In the genomic region with DNA sequence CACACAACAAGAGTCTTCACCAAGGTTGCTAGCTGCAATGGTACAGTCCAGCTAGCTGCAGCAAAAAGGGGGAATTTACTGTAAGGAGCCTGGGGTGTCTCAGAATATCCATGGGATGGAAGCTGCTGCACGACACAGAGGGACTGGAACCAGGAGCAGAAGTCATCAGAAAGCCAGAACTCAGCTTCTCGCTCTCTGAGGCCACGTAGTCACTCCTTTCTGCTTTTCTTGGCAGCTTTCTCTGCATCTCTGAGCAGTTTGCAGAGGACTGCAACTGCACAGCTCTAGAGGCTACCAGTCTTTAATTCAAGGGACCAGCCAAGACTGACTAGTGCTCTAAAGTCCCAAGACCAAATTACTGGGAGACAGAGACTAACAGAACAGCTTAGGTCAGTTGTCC, we compare ENCODE assay signal across 20 cellular contexts. TPM values are rescaled to one million over a fixed set of nuclear protein-coding genes. Genes with fewer than 3 reads are reported as not detected.
DNase-seq lines count a peak whose midpoint lies in the region; ATAC-seq and FAIRE-seq lines count a peak whose summit lies in the region.
"Had no signal": no experiment of that assay in that cellular context is flagged by ENCODE, and none has a peak within 500 bp of the region (broad histone marks: within the 10 kb centered on the region; RNA-seq: fewer than 3 reads in every experiment).

No MANE protein-coding gene starts in this region.

- H3K4me3 Mint-ChIP-seq in CD4-positive, CD25-positive, alpha-beta regulatory T cell: no peak overlapping the region
- no peak overlapping the region for H3K4me3 Mint-ChIP-seq in T-helper 17 cell
- H3K4me3 Mint-ChIP-seq in activated naive CD4-positive, alpha-beta T cell treated with anti-CD3 and anti-CD28 coated beads, Interleukin-2, amount 10 ng/mL, durations not matched to agents 7 days and 5 days: no peak overlapping the region
- H3K4me3 Mint-ChIP-seq: GM23338 had no signal

- H3K9me3 ChIP-seq in CD4-positive, CD25-positive, alpha-beta regulatory T cell (ENCODE audit: control insufficient read depth in 2 of 2, low read length in 2 of 2): no peaks in the 10 kb centered on the region
- no peaks in the 10 kb centered on the region for H3K9me3 ChIP-seq in T-helper 17 cell (ENCODE audit: control insufficient read depth, low read length, poor library complexity, severe bottlenecking)
- H3K9me3 ChIP-seq: Caco-2 had no signal

- H3K27me3 Mint-ChIP-seq in CD4-positive, CD25-positive, alpha-beta regulatory T cell: peaks cover 6% of the 10 kb centered on the region
- no peaks in the 10 kb centered on the region for H3K27me3 Mint-ChIP-seq in T-helper 17 cell
- H3K27me3 Mint-ChIP-seq in activated naive CD4-positive, alpha-beta T cell treated with anti-CD3 and anti-CD28 coated beads, Interleukin-2, amount 10 ng/mL, durations not matched to agents 7 days and 5 days: peaks cover 83% of the 10 kb centered on the region

- H3K4me1 Mint-ChIP-seq in CD4-positive, CD25-positive, alpha-beta regulatory T cell: peaks cover 14 to 72% (median 50%) of the 10 kb centered on the region in 4 donors
- H3K4me1 Mint-ChIP-seq in T-helper 17 cell: peaks cover 45% of the 10 kb centered on the region
- peaks cover 40% of the 10 kb centered on the region for H3K4me1 Mint-ChIP-seq in activated naive CD4-positive, alpha-beta T cell treated with anti-CD3 and anti-CD28 coated beads, Interleukin-2, amount 10 ng/mL, durations not matched to agents 7 days and 5 days
- H3K4me1 Mint-ChIP-seq: GM23338 had no signal

- CTCF ChIA-PET in activated naive CD4-positive, alpha-beta T cell treated with anti-CD3 and anti-CD28 coated beads, Interleukin-2, amount 10 ng/mL, durations not matched to agents 7 days and 5 days (lab: Charles Lee): interaction anchor here (0.8 to 4.0 kb wide), 11 partner anchors 8 to 123 kb away, joined by 3 to 24 read pairs (median 4); partner anchors contain the start of gene IL19

- H3K27me3 ChIP-seq in CD4-positive, CD25-positive, alpha-beta regulatory T cell (ENCODE audit: control insufficient read depth, insufficient read depth, low read length): no peaks in the 10 kb centered on the region

- no peak overlapping the region for H3K4me3 ChIP-seq in CD4-positive, CD25-positive, alpha-beta regulatory T cell (ENCODE audit: low read depth, low read length)
- H3K4me3 ChIP-seq: GM23338 had no signal

- ATAC-seq in CD4-positive, CD25-positive, alpha-beta regulatory T cell (ENCODE audit: low read depth in 2 of 2): no peak
- ATAC-seq in T-helper 17 cell (no peak), HG02938 (IDR thresholded peaks at IDR 0.05; ENCODE audit: unreplicated experiment) (no peak), HG03095 (IDR thresholded peaks at IDR 0.05; ENCODE audit: unreplicated experiment) (no peak)
- ATAC-seq: GM23338, HepG2 had no signal

- no peak for FAIRE-seq in RCC 7860 (lab: Jason Lieb, UNC)
- FAIRE-seq: A204.1, D721Med, G401.6, GM12891, GM18507, H54, HepG2 had no signal

- peak overlapping the region; percentile 44 to 84 (median 78) for H3K27ac Mint-ChIP-seq in CD4-positive, CD25-positive, alpha-beta regulatory T cell
- H3K27ac Mint-ChIP-seq in T-helper 17 cell: peak overlapping the region; percentile 97
- no peak overlapping the region for H3K27ac Mint-ChIP-seq in activated naive CD4-positive, alpha-beta T cell treated with anti-CD3 and anti-CD28 coated beads, Interleukin-2, amount 10 ng/mL, durations not matched to agents 7 days and 5 days
- H3K27ac Mint-ChIP-seq: GM23338 had no signal

- peaks cover 0 to 2% (median 0%) of the 10 kb centered on the region in 7 donors for H3K9me3 Mint-ChIP-seq in CD4-positive, CD25-positive, alpha-beta regulatory T cell
- peaks cover 1% of the 10 kb centered on the region for H3K9me3 Mint-ChIP-seq in activated naive CD4-positive, alpha-beta T cell treated with anti-CD3 and anti-CD28 coated beads, Interleukin-2, amount 10 ng/mL, durations not matched to agents 7 days and 5 days
- H3K9me3 Mint-ChIP-seq: GM23338 had no signal

- H3K36me3 ChIP-seq in CD4-positive, CD25-positive, alpha-beta regulatory T cell (ENCODE audit: control insufficient read depth, insufficient read depth, low read length): no peaks in the 10 kb centered on the region

- DNase-seq in CD4-positive, CD25-positive, alpha-beta regulatory T cell: no peak
- no peak for DNase-seq in T-helper 17 cell
- DNase-seq in hepatic stellate cell (ENCODE audit: low spot score): peak; percentile 11
- no peak for DNase-seq in activated naive CD4-positive, alpha-beta T cell treated with anti-CD3 and anti-CD28 coated beads, Interleukin-2, amount 10 ng/mL, durations not matched to agents 7 days and 5 days
- no peak for DNase-seq in RCC 7860 (ENCODE audit: low spot score)
- DNase-seq: ACHN, Caco-2, HCEC 1CT, KG1 had no signal

- H3K4me1 ChIP-seq in CD4-positive, CD25-positive, alpha-beta regulatory T cell (ENCODE audit: control insufficient read depth, insufficient read depth, low read length, poor library complexity, severe bottlenecking): peaks cover 29% of the 10 kb centered on the region
- H3K4me1 ChIP-seq: Caco-2 had no signal

- H3K36me3 Mint-ChIP-seq in CD4-positive, CD25-positive, alpha-beta regulatory T cell: no peaks in the 10 kb centered on the region
- no peaks in the 10 kb centered on the region for H3K36me3 Mint-ChIP-seq in T-helper 17 cell (ENCODE audit: low read depth)
- no peaks in the 10 kb centered on the region for H3K36me3 Mint-ChIP-seq in activated naive CD4-positive, alpha-beta T cell treated with anti-CD3 and anti-CD28 coated beads, Interleukin-2, amount 10 ng/mL, durations not matched to agents 7 days and 5 days

- no peak overlapping the region for H3K27ac ChIP-seq in CD4-positive, CD25-positive, alpha-beta regulatory T cell (ENCODE audit: insufficient read depth, low read length, poor library complexity, severe bottlenecking)

RNA-seq across cellular contexts. Expression of gene IL10, which starts 27.0 kb away (rescaled TPM):
- 7.0 TPM for total RNA-seq in CD4-positive, CD25-positive, alpha-beta regulatory T cell
- polyA plus RNA-seq in CD4-positive, CD25-positive, alpha-beta regulatory T cell: 1 to 10 TPM in 2 of 4 donors, under 1 TPM in 2; 0.60 to 4.4 (median 2.0) TPM
- total RNA-seq in T-helper 17 cell: under 1 TPM; 0.20 to 0.76 TPM
- total RNA-seq: Caco-2, GM23338, HepG2 had no signal
- polyA plus RNA-seq: BJ, GM23338, HepG2 had no signal

RNA-seq across cellular contexts. Expression of gene IL19, which starts 28.7 kb away (rescaled TPM):
- total RNA-seq in CD4-positive, CD25-positive, alpha-beta regulatory T cell: not detected
- not detected for polyA plus RNA-seq in CD4-positive, CD25-positive, alpha-beta regulatory T cell
- not detected for total RNA-seq in T-helper 17 cell
- total RNA-seq: Caco-2, GM23338, HepG2 had no signal
- polyA plus RNA-seq: BJ, GM23338, HepG2 had no signal
